In genomic region chr16:74367636-74368001, GRCh38 we compare ENCODE assay signal across 8 cellular contexts. TPM values are rescaled to one million over a fixed set of nuclear protein-coding genes. Genes with fewer than 3 reads are reported as not detected.
DNase-seq lines count a peak whose midpoint lies in the region; ATAC-seq and TF ChIP-seq lines count a peak whose summit lies in the region.
"Not testable (repeated sequence)": the region's sequence is repeated elsewhere in the genome, so short reads cannot be mapped to it uniquely, and the experiment has no call there.

No MANE protein-coding gene starts in this region.

- H3K9me3 ChIP-seq in CD4-positive, alpha-beta T cell (ENCODE audit: control insufficient read depth, low read length); PC-3 (ENCODE audit: low read length): not testable (repeated sequence)

- peak; percentile 32 for ATAC-seq in CD4-positive, alpha-beta T cell (ENCODE audit: poor library complexity)
- ATAC-seq in GM19452 (IDR thresholded peaks at IDR 0.05; ENCODE audit: unreplicated experiment) (peak; percentile 50), HG03139 (IDR thresholded peaks at IDR 0.05; ENCODE audit: unreplicated experiment) (peak; percentile 44), PC-3 (peak; percentile 47)

- POLR2A ChIA-PET in CD4-positive, alpha-beta T cell (lab: Charles Lee): interaction anchor here (0.8 to 2.6 kb wide), 2 partner anchors 13 to 71 kb away, joined by 3 to 11 read pairs; partner anchors contain the start of gene PSMD7
- POLR2A ChIA-PET in PC-3 (lab: Charles Lee; ENCODE audit: unreplicated experiment): not testable (repeated sequence)

- CTCF ChIA-PET in CD4-positive, alpha-beta T cell (lab: Charles Lee); PC-3 (lab: Charles Lee): not testable (repeated sequence)

- H3K4me3 Mint-ChIP-seq in CD4-positive, alpha-beta T cell: peak overlapping the region; percentile 98

- not testable (repeated sequence) for H3F3A ChIP-seq in PC-3 (ENCODE audit: low read length, unreplicated experiment)

- H3K27me3 Mint-ChIP-seq in CD4-positive, alpha-beta T cell: not testable (repeated sequence)

- peak in 3 of 10 experiments; percentile 26 to 50 (median 28) for DNase-seq in CD4-positive, alpha-beta T cell
- DNase-seq in PC-3: not testable (repeated sequence)
- peak; percentile 44 for DNase-seq in activated naive CD4-positive, alpha-beta T cell treated with anti-CD3 and anti-CD28 coated beads, Interleukin-2, amount 50 U/mL, for 16 hours
- DNase-seq in fibroblast of peridontal ligament (ENCODE audit: extremely low read depth) (peak; percentile 3), mesenteric fat pad (ENCODE audit: low spot score) (peak; percentile 94)
- peak in 2 of 3 donors; percentile 11 to 17 for DNase-seq in stimulated activated CD4-positive, alpha-beta T cell treated with anti-CD3 and anti-CD28 coated beads, TNF-alpha, amount 100 ng/mL, for 1 hour (ENCODE audit: low read depth in 3 of 3, low spot score in 1 of 3)

- TF ChIP-seq CTCF in CD4-positive, alpha-beta T cell (IDR thresholded peaks at IDR 0.05); PC-3 (conservative IDR thresholded peaks at IDR 0.05; ENCODE audit: low read depth, low read length): not testable (repeated sequence)

- TSS peak; percentile 51 for BruUV-seq in PC-3 (replicated peaks; lab: Mats Ljungman, UMichigan)

- H4K20me1 ChIP-seq in PC-3 (ENCODE audit: low read length): not testable (repeated sequence)

- H3K36me3 Mint-ChIP-seq in CD4-positive, alpha-beta T cell (ENCODE audit: low read depth): not testable (repeated sequence)

- H3K36me3 ChIP-seq in PC-3 (ENCODE audit: low read depth, low read length): not testable (repeated sequence)

- not testable (repeated sequence) for H3K27me3 ChIP-seq in CD4-positive, alpha-beta T cell (ENCODE audit: control insufficient read depth, insufficient read depth, low read length); PC-3 (ENCODE audit: low read length)

- H3K27ac ChIP-seq in CD4-positive, alpha-beta T cell (ENCODE audit: low read depth, low read length): peak overlapping the region; percentile 64
- not testable (repeated sequence) for H3K27ac ChIP-seq in PC-3 (ENCODE audit: low read length)

- H3K79me2 ChIP-seq in PC-3 (ENCODE audit: low read length): peaks cover 33% of the 10 kb centered on the region

- not testable (repeated sequence) for H3K9me2 ChIP-seq in PC-3 (replicated peaks; ENCODE audit: low read length)

- H3K9me3 Mint-ChIP-seq in CD4-positive, alpha-beta T cell: not testable (repeated sequence)

- peak overlapping the region; percentile 97 for H3K4me3 ChIP-seq in PC-3 (ENCODE audit: low read length)

- peak overlapping the region; percentile 92 for H3K4me2 ChIP-seq in PC-3 (ENCODE audit: low read length)

- H3K4me1 Mint-ChIP-seq in CD4-positive, alpha-beta T cell (ENCODE audit: low read depth): peaks cover 22% of the 10 kb centered on the region

- H3K4me1 ChIP-seq in PC-3 (ENCODE audit: insufficient read depth, low read length): not testable (repeated sequence)

- intact Hi-C loops in CD4-positive, alpha-beta T cell (cut with DNase I, micrococcal nuclease): loop anchor here (2.0 to 10.0 kb wide), 3 partner anchors 73 to 300 kb away; partner anchors contain the start of genes GLG1 (in 1 of the 2) and RFWD3 (in 1 of the 2)
- intact Hi-C loops in PC-3 (cut with micrococcal nuclease): not testable (repeated sequence)

- H2AFZ ChIP-seq in PC-3 (ENCODE audit: low read length): peak overlapping the region; percentile 82

- H3K27ac Mint-ChIP-seq in CD4-positive, alpha-beta T cell: peak overlapping the region; percentile 94

- peak overlapping the region; percentile 83 for H3K9ac ChIP-seq in PC-3 (ENCODE audit: low read length)

RNA-seq across cellular contexts. Expression of gene NPIPB15, which starts 8.5 kb away (rescaled TPM):
- total RNA-seq in CD4-positive, alpha-beta T cell: 1 to 10 TPM; 6.0 to 8.3 TPM
- not detected in 2 replicates for total RNA-seq in PC-3 (2014; rRNA removed)
- 4.1 TPM for total RNA-seq in mesenteric fat pad

RNA-seq across cellular contexts. Expression of gene CLEC18B, which starts 53.7 kb away (rescaled TPM):
- total RNA-seq in CD4-positive, alpha-beta T cell: 1 to 10 TPM; 1.1 TPM
- total RNA-seq in PC-3 (2014; rRNA removed): 0.29 and 0.87 TPM in 2 replicates
- total RNA-seq in mesenteric fat pad: 0.19 TPM
